Comparison of ENCODE assay signal across 15 cellular contexts in the genomic region with DNA sequence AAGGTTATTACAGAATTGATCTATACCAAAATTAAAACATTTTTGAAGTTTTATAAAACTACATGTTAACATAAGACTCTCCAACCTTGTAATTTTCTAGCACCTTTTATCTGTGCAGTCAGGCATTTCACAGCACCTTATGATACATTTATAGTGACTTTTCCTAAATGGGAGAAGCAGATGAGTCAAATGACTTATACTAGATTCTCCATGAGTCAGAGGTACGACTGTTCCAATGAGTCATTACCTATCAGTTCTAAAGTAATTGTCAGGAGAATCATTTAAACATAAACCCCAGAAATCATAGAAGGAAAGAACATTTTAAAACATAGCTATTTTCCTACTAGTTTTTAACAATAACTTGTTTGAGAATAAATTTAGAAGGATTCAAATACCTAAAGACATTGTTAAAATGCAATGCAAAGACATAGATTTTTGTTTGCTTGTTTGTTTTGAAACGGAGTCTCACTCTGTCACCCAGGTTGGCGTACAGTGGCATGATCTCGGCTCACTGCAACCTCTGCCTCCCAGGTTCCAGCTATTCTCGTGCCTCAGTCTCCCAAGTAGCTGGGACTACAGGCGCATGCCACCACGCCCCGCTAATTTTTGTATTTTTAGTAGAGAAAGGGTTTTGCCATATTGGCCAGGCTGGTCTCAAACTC. TPM values are rescaled to one million over a fixed set of nuclear protein-coding genes. Genes with fewer than 3 reads are reported as not detected.
DNase-seq lines count a peak whose midpoint lies in the region; ATAC-seq and TF ChIP-seq lines count a peak whose summit lies in the region.
"Had no signal": no experiment of that assay in that cellular context is flagged by ENCODE, and none has a peak within 500 bp of the region (broad histone marks: within the 10 kb centered on the region; RNA-seq: fewer than 3 reads in every experiment).

No MANE protein-coding gene starts in this region.

- ATAC-seq in omental fat pad (ENCODE audit: low FRiP score): peak; percentile 88
- ATAC-seq: GM23338 had no signal

- dilution Hi-C loops in mammary epithelial cell (cut with HindIII; ENCODE audit: low sequenced_read_pairs): loop anchor here (25.0 kb wide), 1 partner anchor 376 kb away; no protein-coding TSS in a partner anchor

- no peaks in the 10 kb centered on the region for H4K20me1 ChIP-seq in mammary epithelial cell (ENCODE audit: insufficient read depth, low read length)

- WGBS in mammary epithelial cell (ENCODE audit: low coverage, missing lambda C conversion rate): 61% methylated on average over 5 of the region's 8 CpGs

- no peaks in the 10 kb centered on the region for H3K27me3 ChIP-seq in mammary epithelial cell (ENCODE audit: insufficient read depth, low read length)
- no peaks in the 10 kb centered on the region for H3K27me3 ChIP-seq in right atrium auricular region
- H3K27me3 ChIP-seq: adrenal gland had no signal

- H3K4me2 ChIP-seq in mammary epithelial cell (ENCODE audit: insufficient read depth, low read depth, low read length): no peak overlapping the region
- H3K4me2 ChIP-seq: GM23338 had no signal

- CTCF ChIA-PET in mammary epithelial cell (lab: Charles Lee; ENCODE audit: low non-redundant PET): no interaction called here

- no peak overlapping the region for H3K4me3 ChIP-seq in mammary epithelial cell (replicated peaks in 1 of 3; ENCODE audit: insufficient read depth in 1 of 3, low read depth in 2 of 3, low read length in 3 of 3)
- H3K4me3 ChIP-seq in right atrium auricular region: no peak overlapping the region
- H3K4me3 ChIP-seq: adrenal gland, GM23338, skin epidermis had no signal

- in situ Hi-C loops in mammary epithelial cell (cut with MboI; ENCODE audit: low sequenced_read_pairs in 2 of 2): loop anchor here in 1 of 2 donors (25.0 kb wide), 1 partner anchor 376 kb away; no protein-coding TSS in a partner anchor

- no peak overlapping the region for H2AFZ ChIP-seq in mammary epithelial cell (ENCODE audit: low read depth, low read length)
- H2AFZ ChIP-seq: GM23338 had no signal

- H3K36me3 ChIP-seq in mammary epithelial cell (ENCODE audit: insufficient read depth, low read length) (no peaks in the 10 kb centered on the region), right atrium auricular region (no peaks in the 10 kb centered on the region)
- H3K36me3 ChIP-seq: adrenal gland had no signal

- H3K4me1 ChIP-seq in mammary epithelial cell (ENCODE audit: insufficient read depth, low read length) (peaks cover 5% of the 10 kb centered on the region), right atrium auricular region (no peaks in the 10 kb centered on the region)

- no peaks in the 10 kb centered on the region for H3K9me3 ChIP-seq in mammary epithelial cell (replicated peaks; ENCODE audit: insufficient read depth, low read length)
- no peaks in the 10 kb centered on the region for H3K9me3 ChIP-seq in right atrium auricular region
- H3K9me3 ChIP-seq: adrenal gland had no signal

- intact Hi-C loops in mammary epithelial cell (cut with micrococcal nuclease): no loop called here

- TF ChIP-seq CTCF in mammary epithelial cell (conservative IDR thresholded peaks at IDR 0.05 in 1 of 2, IDR thresholded peaks at IDR 0.05 in 1 of 2; ENCODE audit: extremely low read depth in 1 of 2, insufficient read depth in 1 of 2, low read depth in 1 of 2, low read length in 2 of 2) (no peak), omental fat pad (IDR thresholded peaks at IDR 0.05) (no peak), right atrium auricular region (IDR thresholded peaks at IDR 0.05) (no peak)

- no peak overlapping the region for H3K27ac ChIP-seq in mammary epithelial cell (ENCODE audit: insufficient read depth, low read depth, low read length)
- H3K27ac ChIP-seq in right atrium auricular region: no peak overlapping the region
- H3K27ac ChIP-seq: adrenal gland, HL-60, skin epidermis had no signal

- no TSS peak for BruUV-seq in mammary epithelial cell (replicated peaks; lab: Mats Ljungman, UMichigan)

- peak; percentile 18 for DNase-seq in COLO829 (ENCODE audit: low spot score)
- DNase-seq in LHCN-M2 (ENCODE audit: low read depth): peak; percentile 79
- peak; percentile 79 for DNase-seq in mammary epithelial cell
- DNase-seq in omental fat pad (ENCODE audit: low spot score): no peak
- DNase-seq in right atrium auricular region (ENCODE audit: low spot score): no peak
- DNase-seq in NK-92 treated with Interleukin-12 subunit alpha and Interleukin-12 subunit beta, amount 100 ng/mL, for 24 hours (lab: John Stamatoyannopoulos, UW): no peak
- no peak for DNase-seq in midbrain (lab: John Stamatoyannopoulos, UW)
- no peak for DNase-seq in mucosa of gallbladder (ENCODE audit: low spot score)
- DNase-seq: activated CD4-positive, CD25-positive, alpha-beta regulatory T cell; adrenal gland; mesendoderm; NCI-H2029 treated with DMSO at 0.1 percent for 48 hours had no signal

- H3K79me2 ChIP-seq in mammary epithelial cell (ENCODE audit: insufficient read depth, low read length): no peaks in the 10 kb centered on the region

- no peak overlapping the region for H3K9ac ChIP-seq in mammary epithelial cell (ENCODE audit: insufficient read depth, low read length)

RNA-seq across cellular contexts. Expression of a gene that starts 34.7 kb away (rescaled TPM):
- total RNA-seq in LHCN-M2 (2014; rRNA removed) (19.9 and 23.4 TPM in 2 replicates), mammary epithelial cell (10 to 100 TPM; 26.0 to 62.2 TPM), omental fat pad (10 to 100 TPM; 40.7 to 80.9 (median 46.6) TPM), right atrium auricular region (10 to 100 TPM; 29.4 to 40.5 TPM), mucosa of gallbladder (51.4 TPM)
- polyA plus RNA-seq in LHCN-M2 (2012): 2.6 TPM
- polyA plus RNA-seq in mammary epithelial cell: 4.9 TPM
- polyA minus RNA-seq in mammary epithelial cell: 23.1 TPM

RNA-seq across cellular contexts. Expression of a gene that starts 47.9 kb away (rescaled TPM):
- 4.9 and 5.7 TPM in 2 replicates for total RNA-seq in LHCN-M2 (2014; rRNA removed)
- polyA plus RNA-seq in LHCN-M2 (2012): 1.4 TPM
- total RNA-seq in mammary epithelial cell: 1 to 10 TPM; 6.1 to 9.5 TPM
- 3.3 TPM for polyA plus RNA-seq in mammary epithelial cell
- 1.4 TPM for polyA minus RNA-seq in mammary epithelial cell
- 1 to 10 TPM; 2.8 to 7.1 (median 3.4) TPM for total RNA-seq in omental fat pad
- total RNA-seq in right atrium auricular region: 10 to 100 TPM in 1 of 2 donors, 1 to 10 TPM in 1; 7.4 to 13.1 TPM
- 9.5 TPM for total RNA-seq in mucosa of gallbladder

Comparison
In these comparisons a context has a peak if more than half of its experiments do, and no peak if none do; other contexts are left out.
1. DNase-seq: peak in COLO829 (single experiment), LHCN-M2 (single experiment) and mammary epithelial cell (single experiment); none in omental fat pad (single experiment), right atrium auricular region (single experiment), NK-92 treated with Interleukin-12 subunit alpha and Interleukin-12 subunit beta, amount 100 ng/mL, for 24 hours (single experiment), midbrain (single experiment) and mucosa of gallbladder (single experiment).